Comparison of ENCODE assay signal across 17 cellular contexts in genomic region chr1:117392776-117393175, GRCh38. TPM values are rescaled to one million over a fixed set of nuclear protein-coding genes. Genes with fewer than 3 reads are reported as not detected.
A peak's percentile ranks its signal among the peaks of the same experiment; 100 is the strongest.
DNase-seq lines count a peak whose midpoint lies in the region; ATAC-seq and TF ChIP-seq lines count a peak whose summit lies in the region.
"Had no signal": no experiment of that assay in that cellular context is flagged by ENCODE, and none has a peak within 500 bp of the region (broad histone marks: within the 10 kb centered on the region; RNA-seq: fewer than 3 reads in every experiment).

No MANE protein-coding gene starts in this region.

- TF ChIP-seq CTCF in fibroblast of villous mesenchyme (IDR thresholded peaks at IDR 0.05; ENCODE audit: insufficient read depth, low read depth, low read length) (no peak), retinal pigment epithelial cell (conservative IDR thresholded peaks at IDR 0.05; ENCODE audit: low read depth, low read length) (no peak)

- 3 to 8% methylated on average over 1 of the region's 1 CpG for WGBS in GM23248 (ENCODE audit: low coverage in 1 of 2, low lambda C conversion rate in 2 of 2, missing lambda C conversion rate in 2 of 2), 2 experiments

- no peaks in the 10 kb centered on the region for H3K36me3 Mint-ChIP-seq in activated CD8-positive, alpha-beta T cell treated with anti-CD3 and anti-CD28 coated beads, Interleukin-2, amount 10 ng/mL, durations not matched to agents 7 days and 5 days (ENCODE audit: low read depth)

- H2AFZ ChIP-seq in GM23248: no peak overlapping the region

- H3K36me3 ChIP-seq in GM23248 (ENCODE audit: low read depth): no peaks in the 10 kb centered on the region

- ATAC-seq in HG03442 (IDR thresholded peaks at IDR 0.05; ENCODE audit: unreplicated experiment): no peak
- ATAC-seq in activated CD8-positive, alpha-beta T cell treated with anti-CD3 and anti-CD28 coated beads, Interleukin-2, amount 10 ng/mL, durations not matched to agents 7 days and 5 days: no peak
- ATAC-seq: HepG2 had no signal

- no peak overlapping the region for H3K4me3 Mint-ChIP-seq in activated CD8-positive, alpha-beta T cell treated with anti-CD3 and anti-CD28 coated beads, Interleukin-2, amount 10 ng/mL, durations not matched to agents 7 days and 5 days
- H3K4me3 Mint-ChIP-seq: B cell had no signal

- no peak overlapping the region for H3K9ac ChIP-seq in GM23248

- peak; percentile 1 for DNase-seq in GM23248
- peak; percentile 96 for DNase-seq in NCI-H82 treated with DMSO at 0.1 percent for 48 hours (lab: John Stamatoyannopoulos, UW; ENCODE audit: unreplicated experiment)
- DNase-seq in fibroblast of villous mesenchyme (ENCODE audit: low read depth): peak; percentile 20
- peak; percentile 56 for DNase-seq in retinal pigment epithelial cell (ENCODE audit: low read depth)
- no peak for DNase-seq in activated CD4-positive, alpha-beta T cell treated with anti-CD3 and anti-CD28 coated beads for 48 hours
- no peak for DNase-seq in activated CD8-positive, alpha-beta T cell treated with anti-CD3 and anti-CD28 coated beads, Interleukin-2, amount 10 ng/mL, durations not matched to agents 7 days and 5 days
- DNase-seq in glomerular visceral epithelial cell (ENCODE audit: extremely low spot score): no peak
- DNase-seq: DMS 273 treated with DMSO at 0.1 percent for 48 hours, GDM1, KBM-7, NCI-H1105 treated with DMSO at 0.1 percent for 48 hours, NCI-H1694, OCI-M1, SHP77 had no signal

- H4K20me1 ChIP-seq in GM23248 (ENCODE audit: insufficient read depth): 0 out of 2 replicates have a peak, but pooled peaks cover 10% of the 10 kb centered on the region

- H3K27me3 ChIP-seq in GM23248 (replicated peaks; ENCODE audit: insufficient read depth): no peaks in the 10 kb centered on the region

- H3K27ac Mint-ChIP-seq in activated CD8-positive, alpha-beta T cell treated with anti-CD3 and anti-CD28 coated beads, Interleukin-2, amount 10 ng/mL, durations not matched to agents 7 days and 5 days: no peak overlapping the region
- H3K27ac Mint-ChIP-seq: B cell had no signal

- H3K9me3 ChIP-seq in GM23248 (ENCODE audit: low read depth): no peaks in the 10 kb centered on the region

- H3K4me3 ChIP-seq in GM23248 (no peak overlapping the region), fibroblast of villous mesenchyme (ENCODE audit: low read depth, low read length) (no peak overlapping the region), retinal pigment epithelial cell (ENCODE audit: low read length) (no peak overlapping the region)

- H3K4me1 Mint-ChIP-seq in activated CD8-positive, alpha-beta T cell treated with anti-CD3 and anti-CD28 coated beads, Interleukin-2, amount 10 ng/mL, durations not matched to agents 7 days and 5 days (ENCODE audit: low read depth): peaks cover 16% of the 10 kb centered on the region

- H3K79me2 ChIP-seq in GM23248 (ENCODE audit: insufficient read depth): peaks cover 100% of the 10 kb centered on the region

- in situ Hi-C loops in GM23248 (cut with MboI): no loop called here

- CTCF ChIA-PET in activated CD8-positive, alpha-beta T cell treated with anti-CD3 and anti-CD28 coated beads, Interleukin-2, amount 10 ng/mL, durations not matched to agents 7 days and 5 days (lab: Charles Lee): no interaction called here

- H3K9me3 Mint-ChIP-seq in activated CD8-positive, alpha-beta T cell treated with anti-CD3 and anti-CD28 coated beads, Interleukin-2, amount 10 ng/mL, durations not matched to agents 7 days and 5 days (ENCODE audit: insufficient read depth): no peaks in the 10 kb centered on the region

- POLR2A ChIA-PET in activated CD8-positive, alpha-beta T cell treated with anti-CD3 and anti-CD28 coated beads, Interleukin-2, amount 10 ng/mL, durations not matched to agents 7 days and 5 days (lab: Charles Lee): no interaction called here

- no peaks in the 10 kb centered on the region for H3F3A ChIP-seq in GM23248 (ENCODE audit: insufficient read depth)

- no peak overlapping the region for H3K4me2 ChIP-seq in GM23248 (ENCODE audit: unreplicated experiment)

- no peaks in the 10 kb centered on the region for H3K9me2 ChIP-seq in GM23248 (ENCODE audit: insufficient read depth)

- no peaks in the 10 kb centered on the region for H3K27me3 Mint-ChIP-seq in activated CD8-positive, alpha-beta T cell treated with anti-CD3 and anti-CD28 coated beads, Interleukin-2, amount 10 ng/mL, durations not matched to agents 7 days and 5 days (ENCODE audit: low read depth)
- H3K27me3 Mint-ChIP-seq: B cell had no signal

- no peak overlapping the region for H3K27ac ChIP-seq in GM23248

- H3K4me1 ChIP-seq in GM23248 (ENCODE audit: insufficient read depth): peaks cover 4% of the 10 kb centered on the region; the same call in 1 of the 2 replicates

RNA-seq across cellular contexts. Expression of gene MAN1A2, which starts 25.5 kb away (rescaled TPM):
- total RNA-seq in GM23248 (2014; rRNA removed; shearing (Covaris generic)): 44.9 and 48.1 TPM in 2 replicates
- 21.1 and 22.8 TPM in 2 replicates for polyA plus RNA-seq in GM23248 (2016; fragmentation: Nextera tagmentation; extraction: Ambion mirVana)
- 63.5 and 78.2 TPM in 2 replicates for total RNA-seq in fibroblast of villous mesenchyme
- 10 to 100 TPM; 32.8 to 33.2 TPM for total RNA-seq in activated CD8-positive, alpha-beta T cell treated with anti-CD3 and anti-CD28 coated beads, Interleukin-2, amount 10 ng/mL, durations not matched to agents 7 days and 5 days

Comparison
In these comparisons a context has a peak if more than half of its experiments do, and no peak if none do; other contexts are left out.
1. DNase-seq: peak in GM23248 (single experiment), NCI-H82 treated with DMSO at 0.1 percent for 48 hours (single experiment), fibroblast of villous mesenchyme (single experiment) and retinal pigment epithelial cell (single experiment); none in activated CD4-positive, alpha-beta T cell treated with anti-CD3 and anti-CD28 coated beads for 48 hours (single experiment), activated CD8-positive, alpha-beta T cell treated with anti-CD3 and anti-CD28 coated beads, Interleukin-2, amount 10 ng/mL, durations not matched to agents 7 days and 5 days (single experiment) and glomerular visceral epithelial cell (single experiment).